Comparison of ENCODE assay signal across 9 cellular contexts in genomic region chr4:73446336-73446938, GRCh38. TPM values are rescaled to one million over a fixed set of nuclear protein-coding genes. Genes with fewer than 3 reads are reported as not detected.
DNase-seq lines count a peak whose midpoint lies in the region; ATAC-seq and TF ChIP-seq lines count a peak whose summit lies in the region.
"Had no signal": no experiment of that assay in that cellular context is flagged by ENCODE, and none has a peak within 500 bp of the region (broad histone marks: within the 10 kb centered on the region; RNA-seq: fewer than 3 reads in every experiment).

No MANE protein-coding gene starts in this region.

- peak; percentile 95 for ATAC-seq in GM19397 (IDR thresholded peaks at IDR 0.05; ENCODE audit: unreplicated experiment)
- ATAC-seq in HG03196 (IDR thresholded peaks at IDR 0.05; ENCODE audit: unreplicated experiment), result peak; percentile 96
- ATAC-seq in body of pancreas, result peak; percentile 92
- peak; percentile 76 for ATAC-seq in lung (ENCODE audit: insufficient read depth, low FRiP score)

- TF ChIP-seq POLR2A in body of pancreas (IDR thresholded peaks at IDR 0.05), result no peak

- intact Hi-C loops in body of pancreas (cut with DNase I), result no loop called here

- WGBS in body of pancreas, 2 donors, result 3 to 9% methylated on average over 4 of the region's 4 CpGs
- WGBS in lung, 2 donors, result 3 to 13% methylated on average over 4 of the region's 4 CpGs

- peak; percentile 59 to 97 (median 95) for TF ChIP-seq CTCF in body of pancreas (IDR thresholded peaks at IDR 0.05)
- peak; percentile 40 for TF ChIP-seq CTCF in lung (IDR thresholded peaks at IDR 0.05; ENCODE audit: control extremely low read depth, extremely low read depth)

- peaks cover 18% of the 10 kb centered on the region for H3K4me1 ChIP-seq in body of pancreas
- no peaks in the 10 kb centered on the region for H3K4me1 ChIP-seq in lung (ENCODE audit: control insufficient read depth in 2 of 2, insufficient read depth in 2 of 2, low read length in 2 of 2)
- H3K4me1 ChIP-seq: BLaER1 treated with 17β-estradiol and CSF1 and Interleukin-3, amounts not matched to agents 10 nM and 100 nM had no signal

- H3K4me3 ChIP-seq in body of pancreas (no peak overlapping the region), lung (no peak overlapping the region)
- H3K4me3 ChIP-seq: BLaER1 treated with 17β-estradiol and CSF1 and Interleukin-3, amounts not matched to agents 10 nM and 100 nM had no signal

- H3K27ac ChIP-seq in body of pancreas, result no peak overlapping the region
- H3K27ac ChIP-seq in lung (ENCODE audit: low read depth in 1 of 2, low read length in 1 of 2), result no peak overlapping the region
- H3K27ac ChIP-seq: BLaER1 treated with 17β-estradiol and CSF1 and Interleukin-3, amounts not matched to agents 10 nM and 100 nM had no signal

- no peaks in the 10 kb centered on the region for H3K27me3 ChIP-seq in body of pancreas
- no peaks in the 10 kb centered on the region for H3K27me3 ChIP-seq in lung (ENCODE audit: control insufficient read depth, insufficient read depth)
- H3K27me3 ChIP-seq: BLaER1 treated with 17β-estradiol and CSF1 and Interleukin-3, amounts not matched to agents 10 nM and 100 nM had no signal

- DNase-seq in NCI-H2081 (lab: John Stamatoyannopoulos, UW) (peak; percentile 12 to 57), NCI-H2081 treated with DMSO at 0.1 percent for 48 hours (lab: John Stamatoyannopoulos, UW) (no peak), NCI-H524 treated with DMSO at 0.1 percent for 48 hours (lab: John Stamatoyannopoulos, UW) (peak; percentile 46), body of pancreas (peak in 3 of 4 donors; percentile 13 to 60 (median 35)), lung (ENCODE audit: low spot score) (no peak)
- DNase-seq in activated naive CD4-positive, alpha-beta T cell (lab: John Stamatoyannopoulos, UW), result no peak

- no peaks in the 10 kb centered on the region for H3K9me3 ChIP-seq in body of pancreas
- H3K9me3 ChIP-seq in lung (ENCODE audit: control insufficient read depth in 2 of 2, insufficient read depth in 1 of 2, low read length in 1 of 2), result peaks cover 0 to 1% of the 10 kb centered on the region in 2 donors
- H3K9me3 ChIP-seq: BLaER1 treated with 17β-estradiol and CSF1 and Interleukin-3, amounts not matched to agents 10 nM and 100 nM had no signal

- H3K36me3 ChIP-seq in body of pancreas (replicated peaks in 1 of 2; ENCODE audit: insufficient read depth in 1 of 2, low read depth in 2 of 2) (no peaks in the 10 kb centered on the region), lung (ENCODE audit: control insufficient read depth in 2 of 2, insufficient read depth in 2 of 2, low read length in 2 of 2) (no peaks in the 10 kb centered on the region)
- H3K36me3 ChIP-seq: BLaER1 treated with 17β-estradiol and CSF1 and Interleukin-3, amounts not matched to agents 10 nM and 100 nM had no signal

RNA-seq across cellular contexts. Expression of gene AFP, which starts 10.4 kb away (rescaled TPM):
- not detected for total RNA-seq in body of pancreas
- total RNA-seq in lung, result 1 to 10 TPM in 1 of 2 donors, under 1 TPM in 1; 0.11 to 1.3 TPM
- not detected for polyA plus RNA-seq in lung

RNA-seq across cellular contexts. Expression of gene AFM, which starts 35.1 kb away (rescaled TPM):
- under 1 TPM in 1 of 2 donors, not detected in 1; 0.33 TPM for total RNA-seq in body of pancreas
- total RNA-seq in lung, result under 1 TPM in 1 of 2 donors, not detected in 1; 0.09 TPM
- polyA plus RNA-seq in lung, result not detected

RNA-seq across cellular contexts. Expression of gene ALB, which starts 42.4 kb away (rescaled TPM):
- total RNA-seq in body of pancreas, result 100 to 1,000 TPM; 391 to 538 TPM
- 10 to 100 TPM in 1 of 2 donors, 1 to 10 TPM in 1; 8.3 to 32.8 TPM for total RNA-seq in lung
- under 1 TPM; 0.07 to 0.41 TPM for polyA plus RNA-seq in lung

Comparison
In these comparisons a context has a peak if more than half of its experiments do, and no peak if none do; other contexts are left out.
1. DNase-seq: peak in NCI-H2081 (2 of 2), NCI-H524 treated with DMSO at 0.1 percent for 48 hours (single experiment) and body of pancreas (3 of 4); none in NCI-H2081 treated with DMSO at 0.1 percent for 48 hours (single experiment), lung (single experiment) and activated naive CD4-positive, alpha-beta T cell (0 of 4).
2. RNA of gene ALB, which starts 42.4 kb away (total RNA-seq): 391 to 538 TPM in body of pancreas; 8.3 to 32.8 TPM in lung; every median in the first group is over 10 times any median in the second.
3. Peak in every context shown above with its lines, with median percentiles within 50 percentile points of each other: ATAC-seq.